In the genomic region with DNA sequence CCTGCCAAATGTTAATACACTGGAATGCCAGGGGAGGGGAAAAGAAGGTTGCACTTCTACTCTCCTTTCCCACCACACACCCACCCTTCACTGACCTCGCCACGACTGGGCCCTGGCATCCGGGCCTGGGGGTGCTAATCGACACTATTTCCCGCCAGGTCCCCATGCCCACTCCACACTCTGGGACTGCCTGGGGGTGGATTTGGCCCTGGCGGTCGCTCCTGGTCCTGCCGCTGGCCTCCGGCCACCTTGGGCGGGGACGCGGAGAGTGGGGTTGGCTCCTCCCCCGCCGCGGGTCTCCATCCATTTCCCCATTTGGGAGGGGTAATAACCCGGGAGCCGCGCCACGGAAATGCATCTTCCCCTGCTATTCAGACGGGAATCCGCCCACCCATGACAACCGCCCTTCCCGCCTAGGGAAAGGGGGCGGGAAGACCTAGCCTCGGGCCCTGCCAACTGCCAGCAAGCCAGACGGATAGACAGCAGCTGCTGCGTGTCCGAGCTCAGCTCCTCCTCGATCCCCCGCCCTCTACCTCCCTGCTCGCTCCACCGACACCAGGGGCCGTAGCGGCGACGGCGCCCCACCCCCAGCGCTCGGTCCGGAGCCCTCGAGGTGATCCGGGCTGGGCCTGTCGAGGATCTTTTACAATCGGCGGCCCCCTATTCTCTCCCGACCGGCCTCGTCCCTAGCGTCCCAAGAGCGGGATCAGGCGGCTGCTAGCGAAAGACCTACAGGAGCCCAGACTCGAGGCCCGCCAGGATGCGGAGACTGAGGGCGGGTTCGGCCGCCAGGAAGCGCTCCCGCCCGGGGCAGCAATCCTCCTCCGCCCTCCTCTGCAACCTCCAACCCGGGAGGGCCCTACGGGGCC, we compare ENCODE assay signal across 8 cellular contexts.
DNase-seq lines count a peak whose midpoint lies in the region; ATAC-seq and TF ChIP-seq lines count a peak whose summit lies in the region.

No MANE protein-coding gene starts in this region.

- no peak overlapping the region for H3K27ac Mint-ChIP-seq in memory B cell
- H3K27ac Mint-ChIP-seq in stimulated activated naive CD8-positive, alpha-beta T cell treated with anti-CD3 and anti-CD28 coated beads, Interleukin-15, Interleukin-2, amounts not matched to agents 100 ng/mL and 50 ng/mL, for 24 hours: peak overlapping the region; percentile 87

- H3K4me3 Mint-ChIP-seq in memory B cell: peak overlapping the region; percentile 85
- peak overlapping the region; percentile 72 for H3K4me3 Mint-ChIP-seq in stimulated activated naive CD8-positive, alpha-beta T cell treated with anti-CD3 and anti-CD28 coated beads, Interleukin-15, Interleukin-2, amounts not matched to agents 100 ng/mL and 50 ng/mL, for 24 hours

- H3K9me3 ChIP-seq in BE2C: no peaks in the 10 kb centered on the region

- no peaks in the 10 kb centered on the region for H3K27me3 ChIP-seq in BE2C

- no peaks in the 10 kb centered on the region for H3K9me3 Mint-ChIP-seq in memory B cell
- no peaks in the 10 kb centered on the region for H3K9me3 Mint-ChIP-seq in stimulated activated naive CD8-positive, alpha-beta T cell treated with anti-CD3 and anti-CD28 coated beads, Interleukin-15, Interleukin-2, amounts not matched to agents 100 ng/mL and 50 ng/mL, for 24 hours

- H3K4me1 ChIP-seq in BE2C: no peaks in the 10 kb centered on the region

- H3K36me3 Mint-ChIP-seq in memory B cell: no peaks in the 10 kb centered on the region
- no peaks in the 10 kb centered on the region for H3K36me3 Mint-ChIP-seq in stimulated activated naive CD8-positive, alpha-beta T cell treated with anti-CD3 and anti-CD28 coated beads, Interleukin-15, Interleukin-2, amounts not matched to agents 100 ng/mL and 50 ng/mL, for 24 hours (ENCODE audit: low read depth)

- H3K27me3 Mint-ChIP-seq in memory B cell: no peaks in the 10 kb centered on the region
- H3K27me3 Mint-ChIP-seq in stimulated activated naive CD8-positive, alpha-beta T cell treated with anti-CD3 and anti-CD28 coated beads, Interleukin-15, Interleukin-2, amounts not matched to agents 100 ng/mL and 50 ng/mL, for 24 hours: no peaks in the 10 kb centered on the region

- H3K36me3 ChIP-seq in BE2C: no peaks in the 10 kb centered on the region

- DNase-seq in BE2C (peak; percentile 72), NCI-H748 (lab: John Stamatoyannopoulos, UW; ENCODE audit: unreplicated experiment) (peak; percentile 94), epidermal melanocyte (ENCODE audit: insufficient read length, low spot score) (peak; percentile 49), memory B cell (ENCODE audit: low spot score in 2 of 2) (peak in 1 of 2 donors; percentile 22)
- DNase-seq in activated CD8-positive, alpha-beta memory T cell treated with anti-CD3 and anti-CD28 coated beads, Interleukin-2, amount 50 U/mL, for 48 hours: peak; percentile 65

- no peak; the same call in 1 of the 2 replicates for TF ChIP-seq CTCF in BE2C (IDR thresholded peaks at IDR 0.05; ENCODE audit: low read depth, low read length)

- ATAC-seq in GM19043 (IDR thresholded peaks at IDR 0.05; ENCODE audit: low read depth, unreplicated experiment) (peak; percentile 44), HG03280 (IDR thresholded peaks at IDR 0.05; ENCODE audit: unreplicated experiment) (peak; percentile 63), memory B cell (ENCODE audit: low read depth) (peak; percentile 65)

- H3K4me1 Mint-ChIP-seq in memory B cell: peaks cover 10% of the 10 kb centered on the region
- peaks cover 43% of the 10 kb centered on the region for H3K4me1 Mint-ChIP-seq in stimulated activated naive CD8-positive, alpha-beta T cell treated with anti-CD3 and anti-CD28 coated beads, Interleukin-15, Interleukin-2, amounts not matched to agents 100 ng/mL and 50 ng/mL, for 24 hours (ENCODE audit: low read depth)

- H3K4me3 ChIP-seq in BE2C (ENCODE audit: low read depth, low read length): peak overlapping the region; percentile 53
